In the genomic region with DNA sequence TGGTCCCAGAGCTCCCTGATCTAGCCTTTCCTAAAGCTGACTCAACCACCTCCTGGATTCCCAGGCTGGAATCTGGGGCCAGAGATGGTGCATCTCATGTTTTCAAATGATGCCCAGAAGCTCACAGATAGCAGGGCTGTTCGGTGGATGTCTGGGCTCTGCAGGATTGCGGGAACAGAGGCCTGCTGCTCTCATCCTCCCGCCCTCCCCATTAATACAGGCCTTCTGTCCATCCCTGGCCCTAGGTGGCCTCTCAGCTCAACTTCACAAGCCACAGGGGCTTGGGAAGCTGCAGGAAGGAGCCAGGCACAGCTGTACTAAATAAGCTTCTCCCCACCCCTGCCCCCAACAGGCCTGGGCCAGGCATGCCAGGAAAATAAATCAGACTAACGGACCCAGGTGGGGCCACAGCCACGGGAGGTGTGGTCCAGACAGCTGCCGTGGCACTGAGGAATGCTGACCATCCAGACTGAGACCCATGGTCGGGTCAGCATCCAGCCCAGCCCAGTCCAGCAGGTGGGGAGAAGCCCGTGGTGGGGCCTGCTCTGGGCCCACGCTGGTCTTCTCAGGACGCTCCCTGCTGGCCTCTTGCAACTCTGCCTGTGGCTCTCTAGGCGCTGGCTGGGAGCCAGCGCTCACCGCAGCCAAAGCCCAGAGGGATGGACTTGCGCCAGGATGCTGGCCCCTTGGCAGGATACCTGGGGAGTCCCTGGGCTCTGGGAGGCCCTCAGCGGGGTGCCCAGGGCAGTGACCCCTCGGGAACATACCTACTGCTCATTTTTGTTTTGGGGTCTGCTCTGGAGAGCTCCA, we compare ENCODE assay signal across 9 cellular contexts. TPM values are rescaled to one million over a fixed set of nuclear protein-coding genes. Genes with fewer than 3 reads are reported as not detected.
DNase-seq lines count a peak whose midpoint lies in the region; ATAC-seq, FAIRE-seq and TF ChIP-seq lines count a peak whose summit lies in the region.
"Had no signal": no experiment of that assay in that cellular context is flagged by ENCODE, and none has a peak within 500 bp of the region (broad histone marks: within the 10 kb centered on the region; RNA-seq: fewer than 3 reads in every experiment).

No MANE protein-coding gene starts in this region.

- ATAC-seq in HG03442 (IDR thresholded peaks at IDR 0.05; ENCODE audit: unreplicated experiment) (no peak), GM18519 (IDR thresholded peaks at IDR 0.05; ENCODE audit: low FRiP score, unreplicated experiment) (no peak)

- no peaks in the 10 kb centered on the region for H3K79me1 ChIP-seq in H1 (ENCODE audit: low read depth, low read length)

- peak overlapping the region; percentile 42 for H4K91ac ChIP-seq in H1 (replicated peaks; ENCODE audit: insufficient read length, low read length)

- no peak for TF ChIP-seq EP300 in H1 (IDR thresholded peaks at IDR 0.05; ENCODE audit: borderline replicate concordance in 1 of 2, low read depth in 2 of 2, low read length in 2 of 2)

- peak overlapping the region; percentile 68; the same call in 1 of the 2 replicates for H2BK12ac ChIP-seq in H1 (ENCODE audit: low read depth, low read length)

- TF ChIP-seq RAD21 in H1 (IDR thresholded peaks at IDR 0.05 in 1 of 2, conservative IDR thresholded peaks at IDR 0.05 in 1 of 2; ENCODE audit: low read depth in 2 of 2, low read length in 2 of 2) = no peak

- peaks cover 0 to 3% of the 10 kb centered on the region in 2 experiments for H4K20me1 ChIP-seq in H1 (replicated peaks in 1 of 2; ENCODE audit: control insufficient read depth in 1 of 2, insufficient read depth in 2 of 2, low read length in 2 of 2)

- WGBS in H1 (ENCODE audit: extremely low coverage in 1 of 2, insufficient coverage in 1 of 2, insufficient read length in 1 of 2, insufficient replicate concordance in 2 of 2, low coverage in 1 of 2, low lambda C conversion rate in 2 of 2, missing lambda C conversion rate in 1 of 2), 2 experiments = 69% methylated on average over 15 of the region's 16 CpGs; no CpG with 5 or more reads in 1 of the 2 experiments

- no peak overlapping the region for H3K4me2 ChIP-seq in H1 (ENCODE audit: insufficient read depth in 1 of 2, low read depth in 2 of 2, low read length in 2 of 2)
- no peak overlapping the region for H3K4me2 ChIP-seq in parathyroid adenoma (ENCODE audit: low read length)

- 0 out of 2 replicates have a peak overlapping the region, but pooled peaks have one; percentile 24 for H2BK5ac ChIP-seq in H1 (ENCODE audit: low read depth, low read length)

- H3K79me2 ChIP-seq in H1 (ENCODE audit: control insufficient read depth in 1 of 2, insufficient read depth in 2 of 2, low read length in 2 of 2) (no peaks in the 10 kb centered on the region), parathyroid adenoma (no peaks in the 10 kb centered on the region)

- FAIRE-seq in H1 (lab: Jason Lieb, UNC) = no peak

- H2AFZ ChIP-seq in H1 (ENCODE audit: low read length) (no peak overlapping the region), parathyroid adenoma (no peak overlapping the region)

- 0 out of 2 replicates have a peak overlapping the region, but pooled peaks have one; percentile 75 for H2AK5ac ChIP-seq in H1 (ENCODE audit: low read depth, low read length)

- no peak overlapping the region for H3K14ac ChIP-seq in H1 (ENCODE audit: insufficient read length)

- no peak overlapping the region for H2BK20ac ChIP-seq in H1 (ENCODE audit: low read length)

- H3K9ac ChIP-seq in H1 (replicated peaks in 1 of 4; ENCODE audit: extremely low read depth in 1 of 4, low read depth in 3 of 4, low read length in 3 of 4) (no peak overlapping the region), parathyroid adenoma (no peak overlapping the region)

- DNase-seq in H4 (ENCODE audit: low spot score) (peak; percentile 67), NCI-H69 (lab: John Stamatoyannopoulos, UW) (peak; percentile 75), H1 (ENCODE audit: low read depth in 1 of 2, low spot score in 2 of 2) (no peak), SW 1271 (lab: John Stamatoyannopoulos, UW) (no peak), SIG-M5 treated with dmso at 0.1 percent for 504 hours (lab: John Stamatoyannopoulos, UW; ENCODE audit: unreplicated experiment) (no peak)

- H2BK15ac ChIP-seq in H1 (ENCODE audit: low read length) = peak overlapping the region; percentile 46; the same call in 1 of the 2 replicates

- H3K18ac ChIP-seq in H1 (ENCODE audit: extremely low read depth, low read length) = no peak overlapping the region; the same call in 1 of the 2 replicates

- H3K23me2 ChIP-seq in H1 (ENCODE audit: low read depth, low read length) = peaks cover 2% of the 10 kb centered on the region; the same call in 1 of the 2 replicates

- H3K4me1 ChIP-seq in H1 (replicated peaks in 1 of 4; ENCODE audit: control insufficient read depth in 3 of 4, insufficient read depth in 4 of 4, low read length in 3 of 4) (peaks cover 5 to 16% (median 9%) of the 10 kb centered on the region in 4 experiments), parathyroid adenoma (no peaks in the 10 kb centered on the region)

- no peak overlapping the region for H4K5ac ChIP-seq in H1 (ENCODE audit: insufficient read length, low read depth, low read length)

- H4K8ac ChIP-seq in H1 (ENCODE audit: extremely low read depth, insufficient read depth, low read length) = no peak overlapping the region; the same call in 1 of the 2 replicates

- H3K23ac ChIP-seq in H1 (ENCODE audit: insufficient read length) = no peak overlapping the region

- H3K27ac ChIP-seq in H1 (ENCODE audit: low read depth, low read length) (no peak overlapping the region), parathyroid adenoma (no peak overlapping the region)

- TF ChIP-seq CTCF in H1 (IDR thresholded peaks at IDR 0.05; ENCODE audit: control extremely low read depth in 1 of 3, insufficient read depth in 1 of 3, low read depth in 1 of 3, low read length in 3 of 3) = peak in 2 of 3 experiments; percentile 1 to 15; a peak in 2 of 4 replicates
- TF ChIP-seq CTCF in parathyroid adenoma (IDR thresholded peaks at IDR 0.05) = peak; percentile 12

- peaks cover 0 to 3% (median 0%) of the 10 kb centered on the region in 4 experiments; a peak in 2 of 7 replicates for H3K27me3 ChIP-seq in H1 (replicated peaks in 1 of 4; ENCODE audit: control insufficient read depth in 3 of 4, extremely low read depth in 1 of 4, insufficient read depth in 3 of 4, low read length in 3 of 4)
- H3K27me3 ChIP-seq in parathyroid adenoma (ENCODE audit: control insufficient read depth, insufficient read depth, low read length) = no peaks in the 10 kb centered on the region

- H2BK120ac ChIP-seq in H1 (replicated peaks; ENCODE audit: low read depth, low read length) = no peak overlapping the region

- H3K36me3 ChIP-seq in H1 (ENCODE audit: control insufficient read depth in 2 of 4, insufficient read depth in 4 of 4, low read length in 3 of 4) (no peaks in the 10 kb centered on the region), parathyroid adenoma (ENCODE audit: control insufficient read depth, insufficient read depth, low read length) (no peaks in the 10 kb centered on the region)

- H3K4ac ChIP-seq in H1 (replicated peaks; ENCODE audit: insufficient read length, low read depth, low read length) = no peak overlapping the region

- CTCF ChIA-PET in H1 (lab: Charles Lee; ENCODE audit: partially characterized antibody) = interaction anchor here (0.6 to 5.3 kb wide), 47 partner anchors 10 to 331 kb away, joined by 3 to 199 read pairs (median 7); a partner anchor contains a TSS

- H3K4me3 ChIP-seq in H1 (ENCODE audit: extremely low read depth in 1 of 4, insufficient read depth in 2 of 4, low read depth in 3 of 4, low read length in 4 of 4) (no peak overlapping the region), parathyroid adenoma (ENCODE audit: low read depth, low read length) (no peak overlapping the region)

- no peak for TF ChIP-seq POLR2A in H1 (IDR thresholded peaks at IDR 0.05; ENCODE audit: control extremely low read depth in 1 of 2, low read depth in 2 of 2, low read length in 2 of 2)

- no peak overlapping the region for H3K56ac ChIP-seq in H1 (replicated peaks; ENCODE audit: insufficient read length, low read depth, low read length)

- H3K9me3 ChIP-seq in H1 (ENCODE audit: insufficient read depth in 2 of 2, low read depth in 1 of 2, low read length in 1 of 2) (no peaks in the 10 kb centered on the region), parathyroid adenoma (ENCODE audit: control insufficient read depth, low read length) (no peaks in the 10 kb centered on the region)

- POLR2A ChIA-PET in H1 (lab: Charles Lee; ENCODE audit: partially characterized antibody) = interaction anchor here (0.7 to 3.3 kb wide), 9 partner anchors 10 to 72 kb away, joined by 3 to 14 read pairs (median 4); a partner anchor contains a TSS

RNA-seq across cellular contexts. Expression of a gene that starts 8.5 kb away (rescaled TPM):
- 16.2 and 16.7 TPM in 2 replicates for total RNA-seq in H4 (2014; rRNA removed; shearing (Covaris generic))
- total RNA-seq in H1 (2021; fragmentation: NEBNext Ultra II Directional; extraction: Animal tissue kit (Norgen Biotek cat#: 25700)) = 66.0 and 66.1 TPM in 2 replicates
- polyA plus RNA-seq in H1 (2011; rRNA removed) = 32.8 and 38.3 TPM in 2 replicates
- polyA plus RNA-seq in H1 (2011; cell fraction: cytosol; rRNA removed) = 41.4 TPM
- 41.1 TPM for polyA plus RNA-seq in H1 (2011; cell fraction: nucleus; rRNA removed)
- polyA plus RNA-seq in H1 (2012, experiment 1 of 2) = 46.9 to 54.7 TPM (median 49.9 TPM) in 4 replicates
- polyA plus RNA-seq in H1 (2012, experiment 2 of 2) = 35.5 TPM
- 44.4 TPM for polyA plus RNA-seq in H1 (2013, experiment 1 of 2)
- polyA plus RNA-seq in H1 (2013, experiment 2 of 2) = 44.2 TPM
- polyA minus RNA-seq in H1 (2011; rRNA and poly(A)+ RNA removed) = 42.5 and 44.7 TPM in 2 replicates
- polyA minus RNA-seq in H1 (2011; cell fraction: cytosol; rRNA and poly(A)+ RNA removed) = 40.8 TPM
- 22.0 TPM for polyA minus RNA-seq in H1 (2011; cell fraction: nucleus; rRNA and poly(A)+ RNA removed)

RNA-seq across cellular contexts. Expression of a gene that starts 11.2 kb away (rescaled TPM):
- 0.14 TPM in 1 of 2 replicates, not detected in the other for total RNA-seq in H4 (2014; rRNA removed; shearing (Covaris generic))
- 0.41 TPM in 1 of 2 replicates, not detected in the other for total RNA-seq in H1 (2021; fragmentation: NEBNext Ultra II Directional; extraction: Animal tissue kit (Norgen Biotek cat#: 25700))
- polyA plus RNA-seq in H1 (2011; rRNA removed) = 0.11 and 0.16 TPM in 2 replicates
- polyA plus RNA-seq in H1 (2011; cell fraction: cytosol; rRNA removed) = 0.16 TPM
- polyA plus RNA-seq in H1 (2011; cell fraction: nucleus; rRNA removed) = 0.77 TPM
- polyA plus RNA-seq in H1 (2012, experiment 1 of 2) = 0.19 TPM in 1 of 4 replicates, not detected in the others
- not detected for polyA plus RNA-seq in H1 (2012, experiment 2 of 2)
- 0.06 TPM for polyA plus RNA-seq in H1 (2013, experiment 1 of 2)
- 0.06 TPM for polyA plus RNA-seq in H1 (2013, experiment 2 of 2)
- not detected in 2 replicates for polyA minus RNA-seq in H1 (2011; rRNA and poly(A)+ RNA removed)
- polyA minus RNA-seq in H1 (2011; cell fraction: cytosol; rRNA and poly(A)+ RNA removed) = not detected
- not detected for polyA minus RNA-seq in H1 (2011; cell fraction: nucleus; rRNA and poly(A)+ RNA removed)

RNA-seq across cellular contexts. Expression of a gene that starts 29.8 kb away (rescaled TPM):
- total RNA-seq in H4 (2014; rRNA removed; shearing (Covaris generic)) = 0.78 TPM in 1 of 2 replicates, not detected in the other
- 6.6 and 6.9 TPM in 2 replicates for total RNA-seq in H1 (2021; fragmentation: NEBNext Ultra II Directional; extraction: Animal tissue kit (Norgen Biotek cat#: 25700))
- polyA plus RNA-seq in H1 (2011; rRNA removed) = 17.0 and 21.9 TPM in 2 replicates
- 13.2 TPM for polyA plus RNA-seq in H1 (2011; cell fraction: cytosol; rRNA removed)
- 27.5 TPM for polyA plus RNA-seq in H1 (2011; cell fraction: nucleus; rRNA removed)
- 4.5 to 10.2 TPM (median 8.1 TPM) in 4 replicates for polyA plus RNA-seq in H1 (2012, experiment 1 of 2)
- polyA plus RNA-seq in H1 (2012, experiment 2 of 2) = 6.7 TPM
- 8.1 TPM for polyA plus RNA-seq in H1 (2013, experiment 1 of 2)
- 5.9 TPM for polyA plus RNA-seq in H1 (2013, experiment 2 of 2)
- 5.3 and 5.5 TPM in 2 replicates for polyA minus RNA-seq in H1 (2011; rRNA and poly(A)+ RNA removed)
- polyA minus RNA-seq in H1 (2011; cell fraction: cytosol; rRNA and poly(A)+ RNA removed) = 4.3 TPM
- 7.0 TPM for polyA minus RNA-seq in H1 (2011; cell fraction: nucleus; rRNA and poly(A)+ RNA removed)
- polyA plus RNA-seq: esophagus had no signal

RNA-seq across cellular contexts. Expression of a gene that starts 48.1 kb away (rescaled TPM):
- total RNA-seq in H4 (2014; rRNA removed; shearing (Covaris generic)) = 17.0 and 19.6 TPM in 2 replicates
- 93.0 and 100 TPM in 2 replicates for total RNA-seq in H1 (2021; fragmentation: NEBNext Ultra II Directional; extraction: Animal tissue kit (Norgen Biotek cat#: 25700))
- 93.7 and 136 TPM in 2 replicates for polyA plus RNA-seq in H1 (2011; rRNA removed)
- polyA plus RNA-seq in H1 (2011; cell fraction: cytosol; rRNA removed) = 110 TPM
- polyA plus RNA-seq in H1 (2011; cell fraction: nucleus; rRNA removed) = 723 TPM
- polyA plus RNA-seq in H1 (2012, experiment 1 of 2) = 84.2 to 119 TPM (median 111 TPM) in 4 replicates
- polyA plus RNA-seq in H1 (2012, experiment 2 of 2) = 65.8 TPM
- polyA plus RNA-seq in H1 (2013, experiment 1 of 2) = 59.7 TPM
- 49.0 TPM for polyA plus RNA-seq in H1 (2013, experiment 2 of 2)
- polyA minus RNA-seq in H1 (2011; rRNA and poly(A)+ RNA removed) = 37.5 and 49.1 TPM in 2 replicates
- 44.3 TPM for polyA minus RNA-seq in H1 (2011; cell fraction: cytosol; rRNA and poly(A)+ RNA removed)
- polyA minus RNA-seq in H1 (2011; cell fraction: nucleus; rRNA and poly(A)+ RNA removed) = 123 TPM

Comparison
In these comparisons a context has a peak if more than half of its experiments do, and no peak if none do; other contexts are left out.
1. DNase-seq: peak in H4 (single experiment) and NCI-H69 (single experiment); none in H1 (0 of 2), SW 1271 (0 of 2) and SIG-M5 treated with dmso at 0.1 percent for 504 hours (single experiment).